In genomic region chr9:113624721-113625120, GRCh38 we compare ENCODE assay signal across 12 cellular contexts.
DNase-seq lines count a peak whose midpoint lies in the region; ATAC-seq and TF ChIP-seq lines count a peak whose summit lies in the region.
"Had no signal": no experiment of that assay in that cellular context is flagged by ENCODE, and none has a peak within 500 bp of the region (broad histone marks: within the 10 kb centered on the region; RNA-seq: fewer than 3 reads in every experiment).

No MANE protein-coding gene starts in this region.

- CTCF ChIA-PET in Calu3 (lab: Charles Lee), result no interaction called here

- H4K8ac ChIP-seq in neuronal stem cell (ENCODE audit: low read depth, low read length), result no peak overlapping the region

- H2AK5ac ChIP-seq in neuronal stem cell (ENCODE audit: low read depth, low read length), result no peak overlapping the region

- H3K27me3 ChIP-seq in neuronal stem cell (ENCODE audit: control insufficient read depth in 3 of 3, insufficient read depth in 3 of 3, low read depth in 1 of 3, low read length in 3 of 3), result no peaks in the 10 kb centered on the region
- H3K27me3 ChIP-seq: colonic mucosa had no signal

- no CpG with 5 or more reads among the region's 9 CpGs for WGBS in neuronal stem cell (ENCODE audit: extremely low coverage in 2 of 2, insufficient read length in 2 of 2, insufficient replicate concordance in 1 of 2), 2 donors

- no peak for TF ChIP-seq CTCF in Calu3 (IDR thresholded peaks at IDR 0.05; ENCODE audit: unreplicated experiment)

- H3K4me3 Mint-ChIP-seq in Calu3 (ENCODE audit: low read depth, unreplicated experiment), result no peak overlapping the region

- H3K18ac ChIP-seq in neuronal stem cell (ENCODE audit: low read length), result no peak overlapping the region

- no peak overlapping the region for H3K23ac ChIP-seq in neuronal stem cell (ENCODE audit: low read depth, low read length, poor library complexity)

- ATAC-seq in GM19035 (IDR thresholded peaks at IDR 0.05; ENCODE audit: unreplicated experiment), result no peak
- ATAC-seq: lower lobe of right lung had no signal

- no peak overlapping the region for H2BK15ac ChIP-seq in neuronal stem cell (ENCODE audit: low read length)

- H3K79me1 ChIP-seq in neuronal stem cell (ENCODE audit: low read depth, low read length), result no peaks in the 10 kb centered on the region

- no TSS peak for BruUV-seq in Calu3 (replicated peaks; lab: Mats Ljungman, UMichigan)

- H3K4ac ChIP-seq in neuronal stem cell (ENCODE audit: low read length), result no peak overlapping the region

- no peak overlapping the region for H3K4me3 ChIP-seq in neuronal stem cell (ENCODE audit: low read length in 2 of 2)
- H3K4me3 ChIP-seq: colonic mucosa, lower lobe of right lung, prostate gland had no signal

- H3K4me1 Mint-ChIP-seq in Calu3 (ENCODE audit: low read depth, unreplicated experiment), result peaks cover 38% of the 10 kb centered on the region

- peak overlapping the region; percentile 21 for H2AFZ ChIP-seq in neuronal stem cell (ENCODE audit: low read length)

- H3K9me3 ChIP-seq in neuronal stem cell (replicated peaks in 1 of 2; ENCODE audit: control insufficient read depth in 2 of 2, insufficient read depth in 1 of 2, low read depth in 1 of 2, low read length in 2 of 2), result no peaks in the 10 kb centered on the region
- H3K9me3 ChIP-seq: colonic mucosa, lower lobe of right lung, prostate gland had no signal

- intact Hi-C loops in Calu3 (cut with micrococcal nuclease; ENCODE audit: unreplicated experiment), result no loop called here

- no peak overlapping the region for H3K27ac ChIP-seq in neuronal stem cell (replicated peaks; ENCODE audit: low read length)
- H3K27ac ChIP-seq: colonic mucosa, lower lobe of right lung, prostate gland had no signal

- H3K9ac ChIP-seq in neuronal stem cell (ENCODE audit: low read depth, low read length, poor library complexity), result no peak overlapping the region

- H3K27ac Mint-ChIP-seq in Calu3 (ENCODE audit: unreplicated experiment), result no peak overlapping the region

- no peak overlapping the region for H3K4me2 ChIP-seq in neuronal stem cell (ENCODE audit: insufficient read depth, low read length, poor library complexity, severe bottlenecking)

- no peak overlapping the region for H3K14ac ChIP-seq in neuronal stem cell (ENCODE audit: low read length)

- peaks cover 39% of the 10 kb centered on the region for H3K36me3 Mint-ChIP-seq in Calu3 (ENCODE audit: insufficient read depth, unreplicated experiment)

- H3K4me1 ChIP-seq in neuronal stem cell (ENCODE audit: control insufficient read depth in 2 of 2, insufficient read depth in 1 of 2, low read depth in 1 of 2, low read length in 2 of 2), result peaks cover 26 to 30% of the 10 kb centered on the region in 2 donors
- H3K4me1 ChIP-seq: colonic mucosa, prostate gland had no signal

- no peak overlapping the region for H2BK5ac ChIP-seq in neuronal stem cell (ENCODE audit: low read length)

- H2BK120ac ChIP-seq in neuronal stem cell (ENCODE audit: low read depth, low read length), result no peak overlapping the region

- H2BK12ac ChIP-seq in neuronal stem cell (ENCODE audit: low read length), result no peak overlapping the region

- H3K27me3 Mint-ChIP-seq in Calu3 (ENCODE audit: unreplicated experiment), result no peaks in the 10 kb centered on the region

- H4K91ac ChIP-seq in neuronal stem cell (ENCODE audit: low read depth, low read length, poor library complexity), result no peak overlapping the region

- H3K9me3 Mint-ChIP-seq in Calu3 (ENCODE audit: low read depth, unreplicated experiment), result no peaks in the 10 kb centered on the region

- no peaks in the 10 kb centered on the region for H3K36me3 ChIP-seq in neuronal stem cell (replicated peaks in 1 of 2; ENCODE audit: control insufficient read depth in 2 of 2, insufficient read depth in 2 of 2, low read length in 2 of 2)
- H3K36me3 ChIP-seq: colonic mucosa, lower lobe of right lung, prostate gland had no signal

- DNase-seq in DMS 273 treated with DMSO at 0.1 percent for 48 hours (lab: John Stamatoyannopoulos, UW) (peak; percentile 24), LHCN-M2 (ENCODE audit: low read depth) (peak; percentile 97), dedifferentiated amniotic fluid mesenchymal stem cell (ENCODE audit: extremely low spot score) (peak; percentile 55), neuronal stem cell (ENCODE audit: low spot score) (no peak), Calu3 (no peak)
- DNase-seq in stimulated activated CD4-positive, alpha-beta T cell treated with anti-CD3 and anti-CD28 coated beads, Interleukin-4, amount 100 ng/mL, for 1 hour, result no peak
- DNase-seq in activated naive CD4-positive, alpha-beta T cell (lab: John Stamatoyannopoulos, UW), result no peak
- DNase-seq: colonic mucosa, lower lobe of right lung, NCI-H1105 treated with DMSO at 0.1 percent for 48 hours had no signal

Comparison
In these comparisons a context has a peak if more than half of its experiments do, and no peak if none do; other contexts are left out.
1. DNase-seq: peak in DMS 273 treated with DMSO at 0.1 percent for 48 hours (single experiment), LHCN-M2 (single experiment) and dedifferentiated amniotic fluid mesenchymal stem cell (single experiment); none in neuronal stem cell (single experiment), stimulated activated CD4-positive, alpha-beta T cell treated with anti-CD3 and anti-CD28 coated beads, Interleukin-4, amount 100 ng/mL, for 1 hour (single experiment), Calu3 (single experiment) and activated naive CD4-positive, alpha-beta T cell (0 of 4).